In genomic region chr12:40946612-40947194, GRCh38 we compare ENCODE assay signal across 8 cellular contexts.
A peak's percentile ranks its signal among the peaks of the same experiment; 100 is the strongest.
DNase-seq lines count a peak whose midpoint lies in the region; ATAC-seq and TF ChIP-seq lines count a peak whose summit lies in the region.

No MANE protein-coding gene starts in this region.

- intact Hi-C loops in tibial artery (cut with DNase I; ENCODE audit: low total_unique reads): loop anchor here (5.0 kb wide), 1 partner anchor 1076 kb away; no protein-coding TSS in a partner anchor

- DNase-seq in GM03348 (ENCODE audit: low spot score) (peak; percentile 31), glomerular endothelial cell (ENCODE audit: extremely low read depth, low read depth, low spot score) (peak; percentile 31), tibial artery (no peak)

- H2AFZ ChIP-seq in KMS-11 (ENCODE audit: low read depth): no peak overlapping the region
- no peak overlapping the region for H2AFZ ChIP-seq in SU-DHL-6 (ENCODE audit: low read depth, low read length, severe bottlenecking)

- H3K4me1 ChIP-seq in KMS-11 (ENCODE audit: low read depth, poor library complexity, severe bottlenecking): no peaks in the 10 kb centered on the region
- H3K4me1 ChIP-seq in tibial artery: no peaks in the 10 kb centered on the region

- H3K4me2 ChIP-seq in KMS-11 (no peak overlapping the region), SU-DHL-6 (ENCODE audit: low read depth, low read length, poor library complexity, severe bottlenecking) (no peak overlapping the region)

- H3K36me3 ChIP-seq in KMS-11 (ENCODE audit: insufficient read depth): no peaks in the 10 kb centered on the region
- no peaks in the 10 kb centered on the region for H3K36me3 ChIP-seq in SU-DHL-6 (ENCODE audit: low read length)
- no peaks in the 10 kb centered on the region for H3K36me3 ChIP-seq in tibial artery

- peak; percentile 81 for TF ChIP-seq CTCF in KMS-11 (conservative IDR thresholded peaks at IDR 0.05; ENCODE audit: low read depth, low read length)
- TF ChIP-seq CTCF in SU-DHL-6 (IDR thresholded peaks at IDR 0.05; ENCODE audit: insufficient read depth, low read length, poor library complexity, severe bottlenecking): peak; percentile 55
- peak; percentile 68 to 69 for TF ChIP-seq CTCF in tibial artery (IDR thresholded peaks at IDR 0.05)

- H3K27me3 ChIP-seq in KMS-11 (ENCODE audit: insufficient read depth, low read depth) (no peaks in the 10 kb centered on the region), SU-DHL-6 (ENCODE audit: low read length) (no peaks in the 10 kb centered on the region), tibial artery (no peaks in the 10 kb centered on the region)

- H3K79me2 ChIP-seq in KMS-11 (ENCODE audit: insufficient read depth, low read depth): no peaks in the 10 kb centered on the region
- no peaks in the 10 kb centered on the region for H3K79me2 ChIP-seq in SU-DHL-6 (ENCODE audit: insufficient read depth, low read length)

- no peak overlapping the region for H3K27ac ChIP-seq in KMS-11
- H3K27ac ChIP-seq in SU-DHL-6 (ENCODE audit: low read depth, low read length): no peak overlapping the region
- no peak overlapping the region for H3K27ac ChIP-seq in tibial artery

- no peak overlapping the region for H3K9ac ChIP-seq in KMS-11
- no peak overlapping the region for H3K9ac ChIP-seq in SU-DHL-6 (ENCODE audit: low read length)

- H3K4me3 ChIP-seq in KMS-11 (IDR thresholded peaks at IDR 0.05; ENCODE audit: insufficient read depth, low read depth, low read length): no peak overlapping the region
- no peak overlapping the region for H3K4me3 ChIP-seq in SU-DHL-6 (ENCODE audit: insufficient read depth, low read length, poor library complexity, severe bottlenecking)
- H3K4me3 ChIP-seq in tibial artery: no peak overlapping the region

- H3F3A ChIP-seq in SU-DHL-6 (ENCODE audit: insufficient read depth): no peaks in the 10 kb centered on the region

- no peak for ATAC-seq in GM21526 (IDR thresholded peaks at IDR 0.05; ENCODE audit: low FRiP score, unreplicated experiment)
- no peak for ATAC-seq in HG03135 (IDR thresholded peaks at IDR 0.05; ENCODE audit: unreplicated experiment)
- ATAC-seq in GM21825 (IDR thresholded peaks at IDR 0.05; ENCODE audit: unreplicated experiment): no peak

- H4K20me1 ChIP-seq in KMS-11 (ENCODE audit: insufficient read depth) (no peaks in the 10 kb centered on the region), SU-DHL-6 (ENCODE audit: low read depth, low read length) (no peaks in the 10 kb centered on the region; the same call in 1 of the 2 replicates)

- H3K9me3 ChIP-seq in SU-DHL-6 (ENCODE audit: insufficient read depth, low read length) (no peaks in the 10 kb centered on the region), tibial artery (no peaks in the 10 kb centered on the region)

- no peaks in the 10 kb centered on the region for H3K9me2 ChIP-seq in SU-DHL-6 (replicated peaks; ENCODE audit: insufficient read depth, low read length)

Comparison
In these comparisons a context has a peak if more than half of its experiments do, and no peak if none do; other contexts are left out.
1. DNase-seq: peak in GM03348 (single experiment) and glomerular endothelial cell (single experiment); none in tibial artery (0 of 2).
2. Peak in every context shown above with its lines, with median percentiles within 50 percentile points of each other: CTCF ChIP-seq.